In the genomic region with DNA sequence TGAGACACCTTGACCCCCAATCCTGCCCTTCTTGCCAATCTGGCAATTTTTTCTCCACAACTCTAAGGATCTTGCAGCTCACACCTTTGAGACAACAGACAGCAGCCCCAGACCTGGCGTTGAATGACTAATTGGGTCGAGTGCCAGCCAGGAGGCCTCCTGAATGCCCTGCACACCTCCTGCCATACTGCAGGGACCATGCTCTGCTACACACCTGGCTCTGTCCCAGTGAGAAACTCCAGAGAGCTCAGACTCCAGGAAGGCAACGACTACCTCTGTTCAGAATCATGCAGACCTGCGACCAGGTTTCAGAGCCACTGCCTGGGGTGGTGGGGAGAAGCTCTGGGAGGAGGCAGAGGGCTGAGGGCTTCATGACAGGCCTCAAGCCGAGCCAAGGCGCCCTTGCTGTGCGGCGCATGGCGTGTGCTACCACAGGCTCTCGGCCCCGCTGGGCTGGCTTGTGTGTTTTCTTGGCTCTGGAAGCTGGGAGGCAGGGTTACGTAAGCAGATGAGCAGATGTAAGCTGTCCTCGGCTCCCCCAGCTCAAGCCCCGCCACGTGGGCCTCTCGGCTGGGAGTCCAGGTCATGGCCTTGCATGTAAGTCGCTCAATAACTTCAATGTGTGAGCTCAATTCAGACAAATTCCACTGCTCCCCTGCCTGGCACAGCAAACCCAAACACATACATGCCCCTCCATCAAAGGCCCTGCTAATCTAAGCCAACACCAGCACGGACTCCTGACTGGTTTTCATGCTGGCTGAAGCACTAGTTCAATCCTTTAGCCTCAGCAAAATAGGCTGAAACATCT, we compare ENCODE assay signal across 1 cellular context.
TF ChIP-seq lines count a peak whose summit lies in the region.

No MANE protein-coding gene starts in this region.

TF ChIP-seq in H1, 55 proteins besides CTCF, POLR2A, EP300 and RAD21 (continued from another document):
- TF ChIP-seq, protein P1, sequence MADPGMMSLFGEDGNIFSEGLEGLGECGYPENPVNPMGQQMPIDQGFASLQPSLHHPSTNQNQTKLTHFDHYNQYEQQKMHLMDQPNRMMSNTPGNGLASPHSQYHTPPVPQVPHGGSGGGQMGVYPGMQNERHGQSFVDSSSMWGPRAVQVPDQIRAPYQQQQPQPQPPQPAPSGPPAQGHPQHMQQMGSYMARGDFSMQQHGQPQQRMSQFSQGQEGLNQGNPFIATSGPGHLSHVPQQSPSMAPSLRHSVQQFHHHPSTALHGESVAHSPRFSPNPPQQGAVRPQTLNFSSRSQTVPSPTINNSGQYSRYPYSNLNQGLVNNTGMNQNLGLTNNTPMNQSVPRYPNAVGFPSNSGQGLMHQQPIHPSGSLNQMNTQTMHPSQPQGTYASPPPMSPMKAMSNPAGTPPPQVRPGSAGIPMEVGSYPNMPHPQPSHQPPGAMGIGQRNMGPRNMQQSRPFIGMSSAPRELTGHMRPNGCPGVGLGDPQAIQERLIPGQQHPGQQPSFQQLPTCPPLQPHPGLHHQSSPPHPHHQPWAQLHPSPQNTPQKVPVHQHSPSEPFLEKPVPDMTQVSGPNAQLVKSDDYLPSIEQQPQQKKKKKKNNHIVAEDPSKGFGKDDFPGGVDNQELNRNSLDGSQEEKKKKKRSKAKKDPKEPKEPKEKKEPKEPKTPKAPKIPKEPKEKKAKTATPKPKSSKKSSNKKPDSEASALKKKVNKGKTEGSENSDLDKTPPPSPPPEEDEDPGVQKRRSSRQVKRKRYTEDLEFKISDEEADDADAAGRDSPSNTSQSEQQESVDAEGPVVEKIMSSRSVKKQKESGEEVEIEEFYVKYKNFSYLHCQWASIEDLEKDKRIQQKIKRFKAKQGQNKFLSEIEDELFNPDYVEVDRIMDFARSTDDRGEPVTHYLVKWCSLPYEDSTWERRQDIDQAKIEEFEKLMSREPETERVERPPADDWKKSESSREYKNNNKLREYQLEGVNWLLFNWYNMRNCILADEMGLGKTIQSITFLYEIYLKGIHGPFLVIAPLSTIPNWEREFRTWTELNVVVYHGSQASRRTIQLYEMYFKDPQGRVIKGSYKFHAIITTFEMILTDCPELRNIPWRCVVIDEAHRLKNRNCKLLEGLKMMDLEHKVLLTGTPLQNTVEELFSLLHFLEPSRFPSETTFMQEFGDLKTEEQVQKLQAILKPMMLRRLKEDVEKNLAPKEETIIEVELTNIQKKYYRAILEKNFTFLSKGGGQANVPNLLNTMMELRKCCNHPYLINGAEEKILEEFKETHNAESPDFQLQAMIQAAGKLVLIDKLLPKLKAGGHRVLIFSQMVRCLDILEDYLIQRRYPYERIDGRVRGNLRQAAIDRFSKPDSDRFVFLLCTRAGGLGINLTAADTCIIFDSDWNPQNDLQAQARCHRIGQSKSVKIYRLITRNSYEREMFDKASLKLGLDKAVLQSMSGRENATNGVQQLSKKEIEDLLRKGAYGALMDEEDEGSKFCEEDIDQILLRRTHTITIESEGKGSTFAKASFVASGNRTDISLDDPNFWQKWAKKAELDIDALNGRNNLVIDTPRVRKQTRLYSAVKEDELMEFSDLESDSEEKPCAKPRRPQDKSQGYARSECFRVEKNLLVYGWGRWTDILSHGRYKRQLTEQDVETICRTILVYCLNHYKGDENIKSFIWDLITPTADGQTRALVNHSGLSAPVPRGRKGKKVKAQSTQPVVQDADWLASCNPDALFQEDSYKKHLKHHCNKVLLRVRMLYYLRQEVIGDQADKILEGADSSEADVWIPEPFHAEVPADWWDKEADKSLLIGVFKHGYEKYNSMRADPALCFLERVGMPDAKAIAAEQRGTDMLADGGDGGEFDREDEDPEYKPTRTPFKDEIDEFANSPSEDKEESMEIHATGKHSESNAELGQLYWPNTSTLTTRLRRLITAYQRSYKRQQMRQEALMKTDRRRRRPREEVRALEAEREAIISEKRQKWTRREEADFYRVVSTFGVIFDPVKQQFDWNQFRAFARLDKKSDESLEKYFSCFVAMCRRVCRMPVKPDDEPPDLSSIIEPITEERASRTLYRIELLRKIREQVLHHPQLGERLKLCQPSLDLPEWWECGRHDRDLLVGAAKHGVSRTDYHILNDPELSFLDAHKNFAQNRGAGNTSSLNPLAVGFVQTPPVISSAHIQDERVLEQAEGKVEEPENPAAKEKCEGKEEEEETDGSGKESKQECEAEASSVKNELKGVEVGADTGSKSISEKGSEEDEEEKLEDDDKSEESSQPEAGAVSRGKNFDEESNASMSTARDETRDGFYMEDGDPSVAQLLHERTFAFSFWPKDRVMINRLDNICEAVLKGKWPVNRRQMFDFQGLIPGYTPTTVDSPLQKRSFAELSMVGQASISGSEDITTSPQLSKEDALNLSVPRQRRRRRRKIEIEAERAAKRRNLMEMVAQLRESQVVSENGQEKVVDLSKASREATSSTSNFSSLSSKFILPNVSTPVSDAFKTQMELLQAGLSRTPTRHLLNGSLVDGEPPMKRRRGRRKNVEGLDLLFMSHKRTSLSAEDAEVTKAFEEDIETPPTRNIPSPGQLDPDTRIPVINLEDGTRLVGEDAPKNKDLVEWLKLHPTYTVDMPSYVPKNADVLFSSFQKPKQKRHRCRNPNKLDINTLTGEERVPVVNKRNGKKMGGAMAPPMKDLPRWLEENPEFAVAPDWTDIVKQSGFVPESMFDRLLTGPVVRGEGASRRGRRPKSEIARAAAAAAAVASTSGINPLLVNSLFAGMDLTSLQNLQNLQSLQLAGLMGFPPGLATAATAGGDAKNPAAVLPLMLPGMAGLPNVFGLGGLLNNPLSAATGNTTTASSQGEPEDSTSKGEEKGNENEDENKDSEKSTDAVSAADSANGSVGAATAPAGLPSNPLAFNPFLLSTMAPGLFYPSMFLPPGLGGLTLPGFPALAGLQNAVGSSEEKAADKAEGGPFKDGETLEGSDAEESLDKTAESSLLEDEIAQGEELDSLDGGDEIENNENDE (IDR thresholded peaks at IDR 0.05; ENCODE audit: insufficient replicate concordance, low read length), result no peak
- TF ChIP-seq BCL11A (IDR thresholded peaks at IDR 0.05; ENCODE audit: low read depth in 2 of 2, low read length in 2 of 2), result no peak
- TF ChIP-seq, protein P2, sequence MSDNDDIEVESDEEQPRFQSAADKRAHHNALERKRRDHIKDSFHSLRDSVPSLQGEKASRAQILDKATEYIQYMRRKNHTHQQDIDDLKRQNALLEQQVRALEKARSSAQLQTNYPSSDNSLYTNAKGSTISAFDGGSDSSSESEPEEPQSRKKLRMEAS (IDR thresholded peaks at IDR 0.05), result no peak
- no peak for TF ChIP-seq TCF12 (IDR thresholded peaks at IDR 0.05; ENCODE audit: low read depth, low read length)
- TF ChIP-seq KDM1A (IDR thresholded peaks at IDR 0.05; ENCODE audit: borderline replicate concordance, low read length), result no peak
- no peak for TF ChIP-seq CBX5 (IDR thresholded peaks at IDR 0.05; ENCODE audit: low read depth, low read length)
